Comparison of ENCODE assay signal across 8 cellular contexts in genomic region chr14:95515523-95516517, GRCh38. TPM values are rescaled to one million over a fixed set of nuclear protein-coding genes. Genes with fewer than 3 reads are reported as not detected.
DNase-seq lines count a peak whose midpoint lies in the region; ATAC-seq and TF ChIP-seq lines count a peak whose summit lies in the region.

No MANE protein-coding gene starts in this region.

- H3K27ac ChIP-seq in neural progenitor cell (no peak overlapping the region), subcutaneous abdominal adipose tissue (ENCODE audit: low read depth, low read length) (peak overlapping the region; percentile 95)

- peaks cover 12% of the 10 kb centered on the region for H4K20me1 ChIP-seq in neural progenitor cell (ENCODE audit: low read depth)

- TF ChIP-seq POLR2A in GM18951 (IDR thresholded peaks at IDR 0.05; ENCODE audit: extremely low read depth, insufficient read depth, insufficient read length) = peak; percentile 69

- H3K9me3 ChIP-seq in neural progenitor cell (ENCODE audit: low read depth) (no peaks in the 10 kb centered on the region), subcutaneous abdominal adipose tissue (ENCODE audit: control insufficient read depth in 5 of 5, low read length in 5 of 5) (no peaks in the 10 kb centered on the region)

- H3K27me3 ChIP-seq in neural progenitor cell (peaks cover 70% of the 10 kb centered on the region), subcutaneous abdominal adipose tissue (ENCODE audit: control insufficient read depth in 5 of 5, insufficient read depth in 4 of 5, low read length in 5 of 5) (no peaks in the 10 kb centered on the region)

- H3K36me3 ChIP-seq in neural progenitor cell (no peaks in the 10 kb centered on the region), subcutaneous abdominal adipose tissue (ENCODE audit: control insufficient read depth in 5 of 5, insufficient read depth in 5 of 5, low read length in 5 of 5) (no peaks in the 10 kb centered on the region)

- H3K27ac Mint-ChIP-seq in neural progenitor cell = no peak overlapping the region

- H3K27me3 Mint-ChIP-seq in neural progenitor cell (ENCODE audit: insufficient read depth, low read depth) = peaks cover 18% of the 10 kb centered on the region

- H3K4me1 ChIP-seq in neural progenitor cell (peaks cover 21% of the 10 kb centered on the region), subcutaneous abdominal adipose tissue (ENCODE audit: control insufficient read depth in 5 of 5, insufficient read depth in 5 of 5, low read length in 5 of 5) (peaks cover 29 to 80% (median 79%) of the 10 kb centered on the region in 5 donors)

- DNase-seq in AML-193 (lab: John Stamatoyannopoulos, UW) (peak; percentile 59 to 67), NOMO-1 treated with DMSO at 0.1 percent for 48 hours (lab: John Stamatoyannopoulos, UW; ENCODE audit: unreplicated experiment) (peak; percentile 93), activated T-cell treated with anti-CD3 and anti-CD28 coated beads for 48 hours (ENCODE audit: low read depth) (peak; percentile 85), fibroblast of gingiva (ENCODE audit: low read depth) (peak; percentile 57), neural progenitor cell (ENCODE audit: low spot score) (peak; percentile 82)

- H3K9ac ChIP-seq in neural progenitor cell (no peak overlapping the region), subcutaneous abdominal adipose tissue (ENCODE audit: low read length in 5 of 5) (peak overlapping the region; percentile 50 to 96 (median 86))

- peak overlapping the region; percentile 82 for H3K4me3 Mint-ChIP-seq in neural progenitor cell

- H3K4me3 ChIP-seq in neural progenitor cell (peak overlapping the region; percentile 59), subcutaneous abdominal adipose tissue (ENCODE audit: low read depth in 1 of 5, low read length in 5 of 5) (peak overlapping the region; percentile 56 to 93 (median 88))

- H3F3A ChIP-seq in neural progenitor cell (ENCODE audit: low read depth) = peaks cover 21% of the 10 kb centered on the region

- no peaks in the 10 kb centered on the region for H3K79me2 ChIP-seq in neural progenitor cell (ENCODE audit: low read depth)

- in situ Hi-C loops in GM18951 (cut with MboI; ENCODE audit: low sequenced_read_pairs, unreplicated experiment) = no loop called here

- H3K4me1 Mint-ChIP-seq in neural progenitor cell = peaks cover 17% of the 10 kb centered on the region

- H3K9me3 Mint-ChIP-seq in neural progenitor cell = no peaks in the 10 kb centered on the region

- peak overlapping the region; percentile 100 for H3K4me2 ChIP-seq in neural progenitor cell

- ATAC-seq in HG03159 (IDR thresholded peaks at IDR 0.05; ENCODE audit: unreplicated experiment) = peak; percentile 86

- H3K36me3 Mint-ChIP-seq in neural progenitor cell = no peaks in the 10 kb centered on the region

- peak overlapping the region; percentile 55 for H2AFZ ChIP-seq in neural progenitor cell (replicated peaks)

- peak; percentile 53 for TF ChIP-seq CTCF in neural progenitor cell (IDR thresholded peaks at IDR 0.05)

RNA-seq across cellular contexts. Expression of gene SYNE3, which starts 0.6 kb away (rescaled TPM):
- total RNA-seq in neural progenitor cell (ENCODE audit: low replicate concordance) = 0.03 and 0.06 TPM in 2 replicates

RNA-seq across cellular contexts. Expression of gene GLRX5, which starts 19.0 kb away (rescaled TPM):
- 71.8 and 99.9 TPM in 2 replicates for total RNA-seq in neural progenitor cell (ENCODE audit: low replicate concordance)
